ENCODE assay signal across 8 cellular contexts in the genomic region with DNA sequence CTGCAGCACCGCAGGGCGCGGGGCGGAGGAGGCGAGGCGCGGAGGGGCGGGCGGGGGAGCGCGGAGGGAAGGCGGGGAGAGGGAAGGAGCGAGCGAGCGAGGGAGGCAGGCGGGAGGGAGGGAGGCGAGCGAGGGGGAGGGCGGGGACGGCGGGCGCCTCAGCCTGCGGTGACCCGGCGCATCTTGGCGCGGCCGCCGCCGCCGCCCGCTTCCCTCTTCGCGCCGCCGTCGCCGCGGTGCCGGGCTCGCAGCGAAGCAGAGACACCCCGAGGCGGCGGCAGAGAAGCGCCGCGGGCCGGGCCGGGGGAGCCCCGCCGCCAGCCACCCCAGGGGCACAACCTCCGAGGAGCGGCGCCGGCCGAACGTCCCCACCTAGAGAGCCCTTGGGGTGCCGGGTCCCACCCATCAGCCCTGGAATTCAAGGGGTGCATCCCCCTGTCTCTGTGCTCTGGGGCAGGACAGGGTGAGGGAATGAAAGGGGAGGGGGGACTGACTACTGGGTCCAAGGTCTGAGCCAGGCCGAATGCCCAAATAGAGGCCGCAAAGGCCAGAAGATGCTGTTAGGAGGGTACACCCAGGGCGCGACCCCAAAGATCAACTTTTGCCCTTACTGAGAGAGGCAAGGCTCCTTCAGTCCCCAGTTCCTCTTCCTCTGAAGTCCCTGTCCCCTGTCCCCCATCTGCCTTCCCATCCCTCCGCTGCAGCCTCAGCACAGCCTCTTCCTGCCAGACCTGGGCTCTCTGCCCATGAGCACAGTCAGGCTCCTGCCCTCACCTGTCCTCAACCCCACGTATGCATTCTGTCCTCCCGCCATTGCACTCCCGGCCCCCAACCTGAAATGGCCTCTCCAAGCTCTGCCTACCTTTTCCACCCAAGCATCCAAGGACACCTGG. TPM values are rescaled to one million over a fixed set of nuclear protein-coding genes. Genes with fewer than 3 reads are reported as not detected.
DNase-seq lines count a peak whose midpoint lies in the region; ATAC-seq and TF ChIP-seq lines count a peak whose summit lies in the region.

Gene ADAMTS2 (minus strand): TSS at position 33 of the 893 bp plus-strand sequence. CDS start 133 bp downstream, outside the sequence.

- 6 to 7% methylated on average over 67 of the region's 67 CpGs for WGBS in sigmoid colon, 2 donors

- TF ChIP-seq POLR2A in sigmoid colon (IDR thresholded peaks at IDR 0.05) = no peak

- peak within 1 kb of the TSS; percentile 90 for H3K4me3 Mint-ChIP-seq in HFFc6

- no peaks in the 10 kb centered on the region for H3K9me3 Mint-ChIP-seq in HFFc6

- peaks cover 5% of the 10 kb centered on the region for H3K27me3 Mint-ChIP-seq in HFFc6 (ENCODE audit: insufficient read depth)

- H3K27ac ChIP-seq in ascending aorta (peak within 1 kb of the TSS; percentile 60 to 64), sigmoid colon (peak within 1 kb of the TSS; percentile 69 to 81 (median 74))

- H3K4me1 ChIP-seq in ascending aorta (peaks cover 6 to 15% of the 10 kb centered on the region in 2 donors), sigmoid colon (peaks cover 0 to 31% (median 26%) of the 10 kb centered on the region in 4 donors)

- ATAC-seq in HG03460 (IDR thresholded peaks at IDR 0.05; ENCODE audit: unreplicated experiment) (no peak), GM21786 (IDR thresholded peaks at IDR 0.05; ENCODE audit: unreplicated experiment) (no peak)

- no peaks in the 10 kb centered on the region for H3K27me3 ChIP-seq in ascending aorta
- H3K27me3 ChIP-seq in sigmoid colon = no peaks in the 10 kb centered on the region

- H3K27ac Mint-ChIP-seq in HFFc6 = peak within 1 kb of the TSS; percentile 15; the same call in 1 of the 2 replicates

- peak within 1 kb of the TSS; percentile 72 to 80 for H3K4me3 ChIP-seq in ascending aorta
- peak within 1 kb of the TSS; percentile 70 for H3K4me3 ChIP-seq in iPS-11a (ENCODE audit: low read depth, low read length)
- H3K4me3 ChIP-seq in sigmoid colon = peak within 1 kb of the TSS; percentile 53 to 87 (median 73)

- peak; percentile 88 for DNase-seq in AG08395 (ENCODE audit: low spot score)
- DNase-seq in HFFc6 = no peak
- peak in 1 of 2 donors; percentile 75 for DNase-seq in ascending aorta (ENCODE audit: low spot score in 2 of 2)
- peak; percentile 88 for DNase-seq in sigmoid colon
- DNase-seq in NCI-H2029 (lab: John Stamatoyannopoulos, UW) = no peak

- H3K9me3 ChIP-seq in ascending aorta = no peaks in the 10 kb centered on the region
- H3K9me3 ChIP-seq in sigmoid colon = no peaks in the 10 kb centered on the region

- intact Hi-C loops in ascending aorta (cut with DNase I) (loop anchor here (1.0 to 10.0 kb wide), 4 partner anchors 31 to 175 kb away; no protein-coding TSS in a partner anchor), sigmoid colon (cut with DNase I) (loop anchor here (10.0 kb wide), 1 partner anchor 149 kb away; no protein-coding TSS in a partner anchor)

- TF ChIP-seq EP300 in sigmoid colon (IDR thresholded peaks at IDR 0.05) = no peak

- peaks cover 37% of the 10 kb centered on the region for H3K4me1 Mint-ChIP-seq in HFFc6 (ENCODE audit: low read depth)

- H3K36me3 ChIP-seq in ascending aorta (no peaks in the 10 kb centered on the region), sigmoid colon (no peaks in the 10 kb centered on the region)

- TF ChIP-seq CTCF in HFFc6 (IDR thresholded peaks at IDR 0.05) (no peak), ascending aorta (IDR thresholded peaks at IDR 0.05) (peak in 1 of 3 experiments; percentile 9), sigmoid colon (IDR thresholded peaks at IDR 0.05) (no peak)

- H3K36me3 Mint-ChIP-seq in HFFc6 (ENCODE audit: low read depth) = peaks cover 7% of the 10 kb centered on the region; the same call in 1 of the 2 replicates

RNA-seq across cellular contexts. Expression of gene ADAMTS2, which starts in this region (rescaled TPM):
- total RNA-seq in HFFc6 (2021; fragmentation: NEBNext Ultra II Directional; extraction: Animal tissue kit (Norgen Biotek cat#: 25700)) = 10 to 100 TPM; 31.5 to 38.4 (median 34.1) TPM
- total RNA-seq in ascending aorta = 51.0 TPM
- total RNA-seq in sigmoid colon = 10 to 100 TPM in 3 of 4 donors, 1 to 10 TPM in 1; 9.2 to 33.2 (median 14.6) TPM
- polyA plus RNA-seq in sigmoid colon = 1 to 10 TPM in 2 of 3 donors, under 1 TPM in 1; 0.69 to 5.9 (median 1.2) TPM

Comparison
In these comparisons a context has a peak if more than half of its experiments do, and no peak if none do; other contexts are left out.
1. DNase-seq: peak in AG08395 (single experiment) and sigmoid colon (single experiment); none in HFFc6 (single experiment) and NCI-H2029 (single experiment).
2. Peak in every context shown above with its lines, with median percentiles within 50 percentile points of each other: H3K4me3 ChIP-seq.